Comparison of ENCODE assay signal across 31 cellular contexts in the genomic region with DNA sequence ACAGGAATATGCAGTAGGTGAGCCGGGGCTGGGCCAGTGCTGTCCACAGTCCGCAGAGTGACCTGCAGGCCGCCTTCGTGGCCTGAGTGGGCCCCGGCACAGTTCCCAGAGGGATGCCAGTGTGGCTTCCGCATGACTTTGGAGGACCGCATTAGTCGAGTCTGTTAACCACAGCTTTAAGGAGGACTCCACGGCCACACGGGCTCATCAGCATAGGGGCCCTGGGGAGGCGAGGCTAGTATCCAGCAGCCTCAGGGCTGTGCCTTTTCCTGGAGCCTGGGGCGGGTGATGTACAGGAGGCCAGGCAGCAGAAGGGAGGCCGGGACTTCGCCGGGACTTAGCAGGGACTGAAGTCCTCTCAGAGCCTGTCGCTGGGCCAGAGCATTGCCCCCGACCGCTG. TPM values are rescaled to one million over a fixed set of nuclear protein-coding genes. Genes with fewer than 3 reads are reported as not detected.
"Had no signal": no experiment of that assay in that cellular context is flagged by ENCODE, and none has a peak within 500 bp of the region (broad histone marks: within the 10 kb centered on the region; RNA-seq: fewer than 3 reads in every experiment).

No MANE protein-coding gene starts in this region.

- DNase-seq: naive thymus-derived CD8-positive, alpha-beta T cell; nephron progenitor cell; occipital lobe; ovary; posterior cingulate gyrus; psoas muscle; right cardiac atrium; spleen; stimulated activated CD4-positive, alpha-beta T cell treated with anti-CD3 and anti-CD28 coated beads, Interleukin-12 subunit alpha, Interleukin-12 subunit beta, amount 100 ng/mL, for 4 hours; stimulated activated CD4-positive, alpha-beta T cell treated with anti-CD3 and anti-CD28 coated beads, Interleukin-1b, Interleukin-23, amount 100 ng/mL, for 48 hours; stimulated activated CD4-positive, alpha-beta T cell treated with anti-CD3 and anti-CD28 coated beads, Interleukin-4, amount 100 ng/mL, for 1 hour; stimulated activated CD4-positive, alpha-beta T cell treated with anti-CD3 and anti-CD28 coated beads, Interleukin-4, amount 100 ng/mL, for 4 hours; stimulated activated CD8-positive, alpha-beta memory T cell treated with anti-CD3 and anti-CD28 coated beads, Interleukin-4, amount 100 ng/mL, for 48 hours; stimulated activated naive CD4-positive, alpha-beta T cell treated with Interleukin-2 at 50 U/mL for 16 hours; stomach; thyroid gland; trophoblast cell had no signal

- H3K27me3 ChIP-seq: ovary, spleen, stomach, thyroid gland, tibial nerve, upper lobe of left lung, vagina had no signal

- H3K9ac ChIP-seq: parathyroid adenoma had no signal

- H3K36me3 ChIP-seq: ovary had no signal

- H2AFZ ChIP-seq: parathyroid adenoma had no signal

- H3K4me2 ChIP-seq: smooth muscle cell had no signal

- ATAC-seq: naive thymus-derived CD8-positive, alpha-beta T cell; natural killer cell treated with Interleukin-12 subunit alpha and Interleukin-12 subunit beta and Interleukin-15 and Interleukin-18, amount 100 ng/mL, for 72 hours; psoas muscle; right cardiac atrium; sciatic nerve; stimulated activated memory B cell treated with anti-CD40 and anti-IgM and Interleukin-4, amounts not matched to agents 10 μg/mL and 1 μg/mL and 100 μg/mL, for 72 hours had no signal

- H3K4me1 ChIP-seq: parathyroid adenoma, psoas muscle, stomach, upper lobe of left lung, vagina had no signal

- H3K4me3 ChIP-seq: ovary, psoas muscle, skin epidermis, smooth muscle cell, spleen, stomach, thoracic aorta, thyroid gland, tibial nerve, upper lobe of left lung, vagina had no signal

- H3K9me3 ChIP-seq: ovary, psoas muscle, spleen, stomach, thoracic aorta, thyroid gland, tibial nerve, upper lobe of left lung, vagina had no signal

- H3K79me2 ChIP-seq: parathyroid adenoma had no signal

- H3K27ac ChIP-seq: ovary, parathyroid adenoma, psoas muscle, skin epidermis, spleen, stomach, thoracic aorta, thyroid gland, tibial nerve, upper lobe of left lung, vagina had no signal

- FAIRE-seq: urothelium cell line had no signal

RNA-seq across cellular contexts. Expression of gene NPW, which starts 41.4 kb away (rescaled TPM):
- total RNA-seq: naive thymus-derived CD8-positive, alpha-beta T cell; occipital lobe; osteoblast; right cardiac atrium; subcutaneous adipose tissue; thoracic aorta; ureter; vagina had no signal
- polyA plus RNA-seq: naive thymus-derived CD8-positive, alpha-beta T cell; right cardiac atrium had no signal
